In genomic region chr1:226870323-226871046, GRCh38 we compare ENCODE assay signal across 8 cellular contexts. TPM values are rescaled to one million over a fixed set of nuclear protein-coding genes. Genes with fewer than 3 reads are reported as not detected.
DNase-seq lines count a peak whose midpoint lies in the region; ATAC-seq, FAIRE-seq and TF ChIP-seq lines count a peak whose summit lies in the region.

PSEN2 (plus strand) TSS chr1:226870616; CDS start chr1:226881908, 11,292 bp downstream.

- no peaks in the 10 kb centered on the region for H3K9me1 ChIP-seq in K562 (ENCODE audit: control insufficient read depth, insufficient read depth, low read length)

- H3K27me3 ChIP-seq in HAP-1 (ENCODE audit: low read depth) (no peaks in the 10 kb centered on the region), K562 (ENCODE audit: control insufficient read depth in 2 of 2, insufficient read depth in 2 of 2, low read length in 2 of 2) (no peaks in the 10 kb centered on the region), iPS DF 6.9 (ENCODE audit: control insufficient read depth, insufficient read depth, low read length) (no peaks in the 10 kb centered on the region), sigmoid colon (no peaks in the 10 kb centered on the region)

- DNase-seq in GM12864 (ENCODE audit: low read depth) = no peak
- DNase-seq in HAP-1 (ENCODE audit: low spot score in 2 of 2) = peak; percentile 44 to 75
- peak; percentile 67 for DNase-seq in NAMALWA (ENCODE audit: low spot score)
- peak in 4 of 5 experiments; percentile 33 to 68 (median 46) for DNase-seq in T-helper 2 cell
- peak; percentile 88 to 96 (median 94) for DNase-seq in K562 (ENCODE audit: extremely low read depth in 1 of 4, low spot score in 3 of 4)
- no peak for DNase-seq in iPS DF 6.9 (ENCODE audit: low read depth, low spot score)
- DNase-seq in sigmoid colon = peak; percentile 86
- no peak for DNase-seq in cerebellar nuclear complex (lab: John Stamatoyannopoulos, UW)

- BruUV-seq in K562 (replicated peaks; lab: Mats Ljungman, UMichigan) = no TSS peak

- no peaks in the 10 kb centered on the region for H4K20me1 ChIP-seq in K562 (replicated peaks; ENCODE audit: control insufficient read depth, insufficient read depth, low read length)

- no peak for FAIRE-seq in K562 (lab: Jason Lieb, UNC)

- H3K4me2 ChIP-seq in K562 (ENCODE audit: insufficient read depth, low read length) = peak within 1 kb of the TSS; percentile 82

- 2% methylated on average over 58 of the region's 82 CpGs for WGBS in K562 (ENCODE audit: insufficient coverage, low coverage, missing lambda C conversion rate)
- WGBS in iPS DF 6.9 (ENCODE audit: insufficient coverage, insufficient read length) = no CpG with 5 or more reads among the region's 82 CpGs
- 0 to 1% methylated on average over 82 of the region's 82 CpGs for WGBS in sigmoid colon, 2 donors

- TF ChIP-seq EP300 in K562 (IDR thresholded peaks at IDR 0.05; ENCODE audit: low read length) = no peak
- TF ChIP-seq EP300 in sigmoid colon (IDR thresholded peaks at IDR 0.05) = no peak

- H3K9ac ChIP-seq in K562 (ENCODE audit: insufficient read depth in 1 of 2, low read depth in 2 of 2, low read length in 2 of 2) = peak within 1 kb of the TSS; percentile 58 to 94

- peak within 1 kb of the TSS; percentile 91 for H3K4me3 ChIP-seq in GM12864 (ENCODE audit: low read depth, low read length)
- peak within 1 kb of the TSS; percentile 54 for H3K4me3 ChIP-seq in HAP-1
- H3K4me3 ChIP-seq in K562 = peak within 1 kb of the TSS; percentile 70
- H3K4me3 ChIP-seq in iPS DF 6.9 (ENCODE audit: low read length) = peak within 1 kb of the TSS; percentile 93
- peak within 1 kb of the TSS; percentile 65 to 83 (median 75) for H3K4me3 ChIP-seq in sigmoid colon

- H3K79me2 ChIP-seq in K562 (ENCODE audit: control insufficient read depth, insufficient read depth, low read length) = peaks cover 9% of the 10 kb centered on the region; the same call in 2 of the 3 replicates

- no peak for TF ChIP-seq CTCF in GM12864 (IDR thresholded peaks at IDR 0.05; ENCODE audit: low read depth, low read length, missing control alignments)
- peak; percentile 10 to 30 (median 24); a peak in 2 of 6 replicates for TF ChIP-seq CTCF in K562 (IDR thresholded peaks at IDR 0.05 in 2 of 3, conservative IDR thresholded peaks at IDR 0.05 in 1 of 3; ENCODE audit: insufficient read depth in 2 of 3, low read depth in 1 of 3, low read length in 3 of 3)
- TF ChIP-seq CTCF in sigmoid colon (IDR thresholded peaks at IDR 0.05) = peak in 2 of 4 experiments; percentile 23 to 29

- in situ Hi-C loops in HAP-1 (cut with MboI; ENCODE audit: low sequenced_read_pairs) (no loop called here), K562 (cut with MboI) (no loop called here)

- peak; percentile 95 for ATAC-seq in K562

- peak within 1 kb of the TSS; percentile 99 for H2AFZ ChIP-seq in K562 (ENCODE audit: low read depth, low read length)

- peak within 1 kb of the TSS; percentile 55 for H3K27ac ChIP-seq in K562 (ENCODE audit: extremely low read depth, low read depth, low read length)
- H3K27ac ChIP-seq in iPS DF 6.9 (ENCODE audit: low read length) = no peak within 1 kb of the TSS
- H3K27ac ChIP-seq in sigmoid colon = peak within 1 kb of the TSS; percentile 82 to 86 (median 84)

- H3K9me3 ChIP-seq in HAP-1 (no peaks in the 10 kb centered on the region), K562 (replicated peaks; ENCODE audit: control insufficient read depth, insufficient read depth, low read depth, low read length) (no peaks in the 10 kb centered on the region), iPS DF 6.9 (ENCODE audit: control insufficient read depth, insufficient read depth, low read length) (no peaks in the 10 kb centered on the region), sigmoid colon (no peaks in the 10 kb centered on the region)

- TF ChIP-seq POLR2A in K562 (conservative IDR thresholded peaks at IDR 0.05) = peak; percentile 44
- TF ChIP-seq POLR2A in sigmoid colon (IDR thresholded peaks at IDR 0.05) = no peak

- H3K36me3 ChIP-seq in HAP-1 (replicated peaks) = peaks cover 6% of the 10 kb centered on the region; the same call in 1 of the 2 replicates
- peaks cover 1% of the 10 kb centered on the region; the same call in 2 of the 3 replicates for H3K36me3 ChIP-seq in K562 (ENCODE audit: control insufficient read depth, insufficient read depth, low read length)
- no peaks in the 10 kb centered on the region; the same call in 1 of the 2 replicates for H3K36me3 ChIP-seq in iPS DF 6.9 (ENCODE audit: control insufficient read depth, insufficient read depth, low read length)
- peaks cover 0 to under 1% (median 0%) of the 10 kb centered on the region in 4 donors for H3K36me3 ChIP-seq in sigmoid colon

- intact Hi-C loops in K562 (cut with micrococcal nuclease) = no loop called here
- intact Hi-C loops in sigmoid colon (cut with DNase I) = loop anchor here (5.0 kb wide), 1 partner anchor 67 kb away; no protein-coding TSS in a partner anchor

- CTCF ChIA-PET in K562 (lab: Yijun Ruan, JAX; ENCODE audit: low intra/inter-chr PET ratio) = interaction anchor here (0.6 kb wide), 1 partner anchor 14 kb away, joined by 3 read pairs; no protein-coding TSS in a partner anchor

- POLR2A ChIA-PET in K562 (lab: Yijun Ruan, JAX) = interaction anchor here (0.6 kb wide), 3 partner anchors 123 to 567 kb away, joined by 3 to 4 read pairs (median 3); no protein-coding TSS in a partner anchor

- peak; percentile 23 to 25; a peak in 1 of 4 replicates for TF ChIP-seq RAD21 in K562 (CRISPR knock-in tag; conservative IDR thresholded peaks at IDR 0.05 in 1 of 2, IDR thresholded peaks at IDR 0.05 in 1 of 2)

- H3K4me1 ChIP-seq in HAP-1 (peaks cover 19% of the 10 kb centered on the region), K562 (replicated peaks in 1 of 2; ENCODE audit: control insufficient read depth in 2 of 2, insufficient read depth in 2 of 2, low read length in 2 of 2) (peaks cover 22 to 29% of the 10 kb centered on the region in 2 experiments), iPS DF 6.9 (ENCODE audit: control insufficient read depth, insufficient read depth, low read length) (0 out of 2 replicates have a peak, but pooled peaks cover 1% of the 10 kb centered on the region), sigmoid colon (peaks cover 0 to 21% (median 16%) of the 10 kb centered on the region in 4 donors)

TF ChIP-seq in K562, 482 proteins besides CTCF, POLR2A, EP300 and RAD21 (continues in another document):
- TF ChIP-seq IRF1 (CRISPR knock-in tag; IDR thresholded peaks at IDR 0.05; ENCODE audit: borderline replicate concordance) (no peak), RB1 (IDR thresholded peaks at IDR 0.05; ENCODE audit: low read depth) (peak; percentile 64), MXI1 (IDR thresholded peaks at IDR 0.05; ENCODE audit: low read depth, low read length) (peak; percentile 49; the same call in 1 of the 2 replicates), MTA3 (IDR thresholded peaks at IDR 0.05; ENCODE audit: borderline replicate concordance) (peak; percentile 90), HDAC8 (tag; IDR thresholded peaks at IDR 0.05) (0 out of 2 replicates have a peak, but pooled peaks have one; percentile 13), ZNF507 (tag; conservative IDR thresholded peaks at IDR 0.05) (no peak), TARDBP (IDR thresholded peaks at IDR 0.05) (peak; percentile 99), ETV1 (tag; conservative IDR thresholded peaks at IDR 0.05; ENCODE audit: low read depth) (no peak), MAZ (CRISPR knock-in tag; conservative IDR thresholded peaks at IDR 0.05 in 1 of 2, IDR thresholded peaks at IDR 0.05 in 1 of 2) (peak; percentile 75 to 93; a peak in 3 of 4 replicates), E2F1 (CRISPR knock-in tag; IDR thresholded peaks at IDR 0.05) (no peak), ZNF24 (IDR thresholded peaks at IDR 0.05) (peak; percentile 98), U2AF1 (optimal IDR thresholded peaks at IDR 0.05; ENCODE audit: low read depth, low read length) (peak; percentile 24)

RNA-seq across cellular contexts. Expression of gene PSEN2, which starts in this region (rescaled TPM):
- total RNA-seq in K562 (2011; cell fraction: chromatin; rRNA removed; ENCODE audit: low replicate concordance) = 26.0 and 76.1 TPM in 2 replicates
- 54.9 and 66.9 TPM in 2 replicates for total RNA-seq in K562 (2011; cell fraction: nucleolus; rRNA removed)
- total RNA-seq in K562 (2011; cell fraction: nucleoplasm; rRNA removed) = 40.9 and 48.3 TPM in 2 replicates
- 21.3 and 23.7 TPM in 2 replicates for total RNA-seq in K562 (2014; rRNA removed)
- total RNA-seq in K562 (2014; rRNA removed; fragmentation: Illumina TruSeq; extraction: Trizol) = 9.2 and 10.9 TPM in 2 replicates
- total RNA-seq in K562 (2015; rRNA removed; fragmentation: Illumina TruSeq; extraction: Trizol) = 15.1 and 15.2 TPM in 2 replicates
- total RNA-seq in K562 (2021) = 19.7 and 21.5 TPM in 2 replicates
- 12.1 and 12.9 TPM in 2 replicates for polyA plus RNA-seq in K562 (2011; rRNA removed)
- 13.0 and 21.6 TPM in 2 replicates for polyA plus RNA-seq in K562 (2011; cell fraction: cytosol; rRNA removed)
- polyA plus RNA-seq in K562 (2011; cell fraction: nucleus; rRNA removed) = 25.4 and 41.4 TPM in 2 replicates
- 15.3 and 17.8 TPM in 2 replicates for polyA plus RNA-seq in K562 (2012)
- polyA plus RNA-seq in K562 (2014; fragmentation: Illumina TruSeq; extraction: Trizol) = 13.7 and 15.4 TPM in 2 replicates
- polyA plus RNA-seq in K562 (2014; fragmentation: Nextera tagmentation; extraction: Ambion mirVana) = 1 to 10 TPM; 2.3 to 3.3 TPM
- 18.0 and 20.9 TPM in 2 replicates for polyA plus RNA-seq in K562 (2014; rRNA removed)
- 14.2 and 24.8 TPM in 2 replicates for polyA minus RNA-seq in K562 (2011; rRNA and poly(A)+ RNA removed)
- 6.5 and 10.5 TPM in 2 replicates for polyA minus RNA-seq in K562 (2011; cell fraction: cytosol; rRNA and poly(A)+ RNA removed)
- 16.0 and 20.1 TPM in 2 replicates for polyA minus RNA-seq in K562 (2011; cell fraction: nucleus; rRNA and poly(A)+ RNA removed)
- total RNA-seq in sigmoid colon = 10 to 100 TPM; 23.2 to 56.8 (median 32.8) TPM
- polyA plus RNA-seq in sigmoid colon = 10 to 100 TPM in 2 of 3 donors, 1 to 10 TPM in 1; 4.4 to 16.9 (median 10.8) TPM

Comparison
In these comparisons a context has a peak if more than half of its experiments do, and no peak if none do; other contexts are left out.
1. DNase-seq: peak in HAP-1 (2 of 2), NAMALWA (single experiment), T-helper 2 cell (4 of 5), K562 (4 of 4) and sigmoid colon (single experiment); none in GM12864 (single experiment), iPS DF 6.9 (single experiment) and cerebellar nuclear complex (0 of 2).
2. Peak in every context shown above with its lines, with median percentiles within 50 percentile points of each other: H3K4me3 ChIP-seq.